8 cellular contexts compared by ENCODE assay signal in genomic region chr14:71753126-71753830, GRCh38.
DNase-seq lines count a peak whose midpoint lies in the region; ATAC-seq and TF ChIP-seq lines count a peak whose summit lies in the region.

No MANE protein-coding gene starts in this region.

- H3K4me2 ChIP-seq in DOHH2 (ENCODE audit: low read length), result peak overlapping the region; percentile 56

- H3K4me3 ChIP-seq in DOHH2 (ENCODE audit: low read length), result 0 out of 2 replicates have a peak overlapping the region, but pooled peaks have one; percentile 24
- H3K4me3 ChIP-seq in MG63, result no peak overlapping the region
- H3K4me3 ChIP-seq in fibroblast of villous mesenchyme (ENCODE audit: low read depth, low read length), result peak overlapping the region; percentile 30
- H3K4me3 ChIP-seq in neutrophil (ENCODE audit: low read depth in 1 of 2, low read length in 1 of 2), result no peak overlapping the region
- H3K4me3 ChIP-seq in stomach, result no peak overlapping the region

- H3K36me3 ChIP-seq in DOHH2 (ENCODE audit: control insufficient read depth, low read length), result no peaks in the 10 kb centered on the region
- H3K36me3 ChIP-seq in MG63, result no peaks in the 10 kb centered on the region
- no peaks in the 10 kb centered on the region for H3K36me3 ChIP-seq in neutrophil
- no peaks in the 10 kb centered on the region for H3K36me3 ChIP-seq in stomach

- DNase-seq in MG63 (peak; percentile 84), RPMI7951 (ENCODE audit: low read depth) (peak; percentile 84), fibroblast of villous mesenchyme (ENCODE audit: low read depth) (peak; percentile 87), stomach (peak; percentile 88)
- peak; percentile 47 for DNase-seq in activated T-helper 9 cell treated with anti-CD3 and anti-CD28 coated beads, Interleukin-2, amount 50 U/mL, for 16 hours (ENCODE audit: low read depth)

- intact Hi-C loops in stomach (cut with DNase I; ENCODE audit: low total_unique reads), result loop anchor here (5.0 kb wide), 1 partner anchor 616 kb away; no protein-coding TSS in a partner anchor

- H3K79me2 ChIP-seq in DOHH2 (ENCODE audit: control insufficient read depth, low read length), result no peaks in the 10 kb centered on the region

- TF ChIP-seq CTCF in DOHH2 (IDR thresholded peaks at IDR 0.05; ENCODE audit: low read depth, low read length, poor library complexity, severe bottlenecking) (peak; percentile 94), fibroblast of villous mesenchyme (IDR thresholded peaks at IDR 0.05; ENCODE audit: insufficient read depth, low read depth, low read length) (peak; percentile 95), neutrophil (IDR thresholded peaks at IDR 0.05) (peak; percentile 83), stomach (IDR thresholded peaks at IDR 0.05) (peak in 5 of 7 experiments; percentile 79 to 92 (median 84))

- TF ChIP-seq POLR2A in stomach (IDR thresholded peaks at IDR 0.05), result no peak

- no peaks in the 10 kb centered on the region for H3K9me3 ChIP-seq in DOHH2 (ENCODE audit: control insufficient read depth, insufficient read depth, low read length)
- H3K9me3 ChIP-seq in MG63, result no peaks in the 10 kb centered on the region
- no peaks in the 10 kb centered on the region for H3K9me3 ChIP-seq in neutrophil
- H3K9me3 ChIP-seq in stomach, result peaks cover 5 to 11% (median 10%) of the 10 kb centered on the region in 4 donors

- TF ChIP-seq EP300 in stomach (IDR thresholded peaks at IDR 0.05), result no peak

- ATAC-seq in HG02840 (IDR thresholded peaks at IDR 0.05; ENCODE audit: low FRiP score, unreplicated experiment), result no peak

- no peaks in the 10 kb centered on the region for H3K9me2 ChIP-seq in DOHH2 (replicated peaks; ENCODE audit: control insufficient read depth, low read length)

- peaks cover 4% of the 10 kb centered on the region for H3K4me1 ChIP-seq in DOHH2 (ENCODE audit: control insufficient read depth, low read length)
- peaks cover 4 to 7% of the 10 kb centered on the region in 2 experiments for H3K4me1 ChIP-seq in neutrophil (ENCODE audit: control insufficient read depth in 1 of 2, insufficient read depth in 1 of 2, low read depth in 1 of 2, low read length in 1 of 2)
- H3K4me1 ChIP-seq in stomach, result peaks cover 5 to 11% (median 9%) of the 10 kb centered on the region in 4 donors

- WGBS in stomach, 5 donors, result 23 to 49% (median 29%) methylated on average over 9 to 21 of the region's 21 CpGs

- H3F3A ChIP-seq in DOHH2 (ENCODE audit: control insufficient read depth, insufficient read depth), result no peaks in the 10 kb centered on the region

- no peaks in the 10 kb centered on the region for H4K20me1 ChIP-seq in DOHH2 (ENCODE audit: control insufficient read depth, insufficient read depth, low read depth, low read length)

- H3K27ac ChIP-seq in DOHH2 (ENCODE audit: low read depth, low read length), result no peak overlapping the region
- H3K27ac ChIP-seq in neutrophil, result no peak overlapping the region
- no peak overlapping the region for H3K27ac ChIP-seq in stomach

- H3K27me3 ChIP-seq in DOHH2 (ENCODE audit: control insufficient read depth, low read length) (peaks cover 5% of the 10 kb centered on the region), MG63 (no peaks in the 10 kb centered on the region), neutrophil (peaks cover 11% of the 10 kb centered on the region), stomach (no peaks in the 10 kb centered on the region)

Comparison
In these comparisons a context has a peak if more than half of its experiments do, and no peak if none do; other contexts are left out.
1. H3K4me3 ChIP-seq: peak in DOHH2 (single experiment) and fibroblast of villous mesenchyme (single experiment); none in MG63 (single experiment), neutrophil (0 of 2) and stomach (0 of 4).
2. Peak in every context shown above with its lines, with median percentiles within 50 percentile points of each other: CTCF ChIP-seq and DNase-seq.